ENCODE assay signal across 8 cellular contexts in genomic region chr12:4274960-4275868, GRCh38. TPM values are rescaled to one million over a fixed set of nuclear protein-coding genes. Genes with fewer than 3 reads are reported as not detected.
DNase-seq lines count a peak whose midpoint lies in the region; ATAC-seq and TF ChIP-seq lines count a peak whose summit lies in the region.

No MANE protein-coding gene starts in this region.

- CTCF ChIA-PET in Caco-2 (lab: Charles Lee), result interaction anchor here (0.6 to 3.9 kb wide), 6 partner anchors 169 to 499 kb away, joined by 3 to 93 read pairs (median 32); no protein-coding TSS in a partner anchor

- H3K4me3 ChIP-seq in Caco-2 (ENCODE audit: low read depth, low read length), result peak overlapping the region; percentile 48
- H3K4me3 ChIP-seq in epithelial cell of esophagus (ENCODE audit: low read length), result peak overlapping the region; percentile 97
- peak overlapping the region; percentile 82 to 98 for H3K4me3 ChIP-seq in neuronal stem cell (ENCODE audit: low read length in 2 of 2)

- H3K9me3 Mint-ChIP-seq in Caco-2 (ENCODE audit: unreplicated experiment), result no peaks in the 10 kb centered on the region

- H3K14ac ChIP-seq in neuronal stem cell (ENCODE audit: low read length), result no peak overlapping the region

- H2BK5ac ChIP-seq in neuronal stem cell (ENCODE audit: low read length), result no peak overlapping the region

- H3K27ac ChIP-seq in neuronal stem cell (replicated peaks; ENCODE audit: low read length), result no peak overlapping the region

- H2BK12ac ChIP-seq in neuronal stem cell (ENCODE audit: low read length), result no peak overlapping the region

- H3K27ac Mint-ChIP-seq in Caco-2 (ENCODE audit: unreplicated experiment), result peak overlapping the region; percentile 94

- DNase-seq in Caco-2 (no peak), RPMI8226 (peak; percentile 41), epithelial cell of esophagus (ENCODE audit: low read depth) (peak; percentile 60), neuronal stem cell (ENCODE audit: low spot score) (no peak), HPDE6-E6E7 (ENCODE audit: extremely low spot score) (no peak), 8988T (no peak)
- DNase-seq in stimulated activated CD4-positive, alpha-beta T cell treated with anti-CD3 and anti-CD28 coated beads, Interleukin-2, amount 100 ng/mL, for 24 hours, result no peak

- H3K4me1 ChIP-seq in Caco-2 (peaks cover 54% of the 10 kb centered on the region), neuronal stem cell (ENCODE audit: control insufficient read depth in 2 of 2, insufficient read depth in 1 of 2, low read depth in 1 of 2, low read length in 2 of 2) (peaks cover 38 to 55% of the 10 kb centered on the region in 2 donors)

- peak overlapping the region; percentile 92 for H2BK120ac ChIP-seq in neuronal stem cell (ENCODE audit: low read depth, low read length)

- H3K27me3 ChIP-seq in Caco-2 (replicated peaks; ENCODE audit: control insufficient read depth, insufficient read depth, low read length) (peaks cover 16% of the 10 kb centered on the region), neuronal stem cell (ENCODE audit: control insufficient read depth in 3 of 3, insufficient read depth in 3 of 3, low read depth in 1 of 3, low read length in 3 of 3) (peaks cover 0 to 6% (median 5%) of the 10 kb centered on the region in 3 experiments)

- H3K79me1 ChIP-seq in neuronal stem cell (ENCODE audit: low read depth, low read length), result peaks cover 13% of the 10 kb centered on the region

- WGBS in neuronal stem cell (ENCODE audit: extremely low coverage in 2 of 2, insufficient read length in 2 of 2, insufficient replicate concordance in 1 of 2), 2 donors, result no CpG with 5 or more reads among the region's 46 CpGs

- H3K23ac ChIP-seq in neuronal stem cell (ENCODE audit: low read depth, low read length, poor library complexity), result peak overlapping the region; percentile 50

- H2BK15ac ChIP-seq in neuronal stem cell (ENCODE audit: low read length), result peak overlapping the region; percentile 11

- no peak overlapping the region for H2AFZ ChIP-seq in neuronal stem cell (ENCODE audit: low read length)

- H3K4me1 Mint-ChIP-seq in Caco-2 (ENCODE audit: low read depth, unreplicated experiment), result peaks cover 51% of the 10 kb centered on the region

- POLR2A ChIA-PET in Caco-2 (lab: Charles Lee), result interaction anchor here (1.2 kb wide), 1 partner anchor 402 kb away, joined by 3 read pairs; the partner anchor contains the start of gene PARP11

- intact Hi-C loops in Caco-2 (cut with micrococcal nuclease; ENCODE audit: unreplicated experiment), result no loop called here

- TF ChIP-seq CTCF in Caco-2 (IDR thresholded peaks at IDR 0.05; ENCODE audit: insufficient read depth in 1 of 2, low read depth in 1 of 2, low read length in 1 of 2, severe bottlenecking in 1 of 2, unreplicated experiment in 1 of 2) (no peak), epithelial cell of esophagus (IDR thresholded peaks at IDR 0.05; ENCODE audit: insufficient read depth, low read depth, low read length, missing control alignments) (no peak)

- peak overlapping the region; percentile 41 for H3K4me2 ChIP-seq in neuronal stem cell (ENCODE audit: insufficient read depth, low read length, poor library complexity, severe bottlenecking)

- ATAC-seq in GM21526 (IDR thresholded peaks at IDR 0.05; ENCODE audit: low FRiP score, unreplicated experiment), result no peak

- peaks cover 29% of the 10 kb centered on the region for H3K27me3 Mint-ChIP-seq in Caco-2 (ENCODE audit: insufficient read depth, unreplicated experiment)

- no peak overlapping the region for H4K8ac ChIP-seq in neuronal stem cell (ENCODE audit: low read depth, low read length)

- H3K18ac ChIP-seq in neuronal stem cell (ENCODE audit: low read length), result peak overlapping the region; percentile 98

- no peak overlapping the region for H4K91ac ChIP-seq in neuronal stem cell (ENCODE audit: low read depth, low read length, poor library complexity)

- no peaks in the 10 kb centered on the region for H3K9me3 ChIP-seq in Caco-2
- H3K9me3 ChIP-seq in neuronal stem cell (replicated peaks in 1 of 2; ENCODE audit: control insufficient read depth in 2 of 2, insufficient read depth in 1 of 2, low read depth in 1 of 2, low read length in 2 of 2), result no peaks in the 10 kb centered on the region

- H3K4ac ChIP-seq in neuronal stem cell (ENCODE audit: low read length), result no peak overlapping the region

- peak overlapping the region; percentile 96 for H2AK5ac ChIP-seq in neuronal stem cell (ENCODE audit: low read depth, low read length)

- H3K36me3 Mint-ChIP-seq in Caco-2 (ENCODE audit: insufficient read depth, unreplicated experiment), result peaks cover 64% of the 10 kb centered on the region

- H3K36me3 ChIP-seq in Caco-2 (ENCODE audit: control insufficient read depth, insufficient read depth, low read length) (no peaks in the 10 kb centered on the region), neuronal stem cell (replicated peaks in 1 of 2; ENCODE audit: control insufficient read depth in 2 of 2, insufficient read depth in 2 of 2, low read length in 2 of 2) (peaks cover 29 to 48% of the 10 kb centered on the region in 2 donors)

- peak overlapping the region; percentile 98 for H3K9ac ChIP-seq in neuronal stem cell (ENCODE audit: low read depth, low read length, poor library complexity)

- BruUV-seq in Caco-2 (replicated peaks; lab: Mats Ljungman, UMichigan), result no TSS peak

- peak overlapping the region; percentile 98 for H3K4me3 Mint-ChIP-seq in Caco-2 (ENCODE audit: unreplicated experiment)

RNA-seq across cellular contexts. Expression of gene CCND2, which starts 1.7 kb away (rescaled TPM):
- 113 and 145 TPM in 2 replicates for total RNA-seq in Caco-2 (2022)
- polyA plus RNA-seq in neuronal stem cell (2013, experiment 1 of 2), result 82.7 TPM
- polyA plus RNA-seq in neuronal stem cell (2013, experiment 2 of 2), result 87.9 TPM

RNA-seq across cellular contexts. Expression of gene TIGAR, which starts 45.8 kb away (rescaled TPM):
- 36.7 and 42.7 TPM in 2 replicates for total RNA-seq in Caco-2 (2022)
- polyA plus RNA-seq in neuronal stem cell (2013, experiment 1 of 2), result 10.6 TPM
- polyA plus RNA-seq in neuronal stem cell (2013, experiment 2 of 2), result 10.3 TPM

Comparison
In these comparisons a context has a peak if more than half of its experiments do, and no peak if none do; other contexts are left out.
1. DNase-seq: peak in RPMI8226 (single experiment) and epithelial cell of esophagus (single experiment); none in Caco-2 (0 of 2), neuronal stem cell (single experiment), HPDE6-E6E7 (single experiment), stimulated activated CD4-positive, alpha-beta T cell treated with anti-CD3 and anti-CD28 coated beads, Interleukin-2, amount 100 ng/mL, for 24 hours (0 of 2) and 8988T (single experiment).
2. Peak in every context shown above with its lines, with median percentiles within 50 percentile points of each other: H3K4me3 ChIP-seq.